Comparison of ENCODE assay signal across 19 cellular contexts in the genomic region with DNA sequence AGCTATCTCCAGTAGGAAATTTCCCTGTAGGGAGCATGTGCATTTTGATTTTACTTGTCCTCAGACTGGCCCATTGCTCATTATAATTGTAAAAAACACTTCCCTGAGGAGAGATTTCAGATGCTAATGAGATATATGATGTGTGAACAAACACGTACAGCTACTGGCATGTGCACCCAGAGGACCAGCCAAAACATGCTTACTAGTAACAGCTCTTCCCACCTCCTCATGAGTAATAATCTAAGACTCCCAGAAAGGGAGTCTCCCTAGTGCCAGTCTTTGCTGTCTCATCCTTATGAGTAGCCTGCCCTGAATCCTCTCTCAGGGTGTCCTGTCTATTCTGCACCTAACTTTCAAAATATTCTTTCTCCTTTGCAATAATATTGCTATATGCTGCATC. TPM values are rescaled to one million over a fixed set of nuclear protein-coding genes. Genes with fewer than 3 reads are reported as not detected.
A peak's percentile ranks its signal among the peaks of the same experiment; 100 is the strongest.
DNase-seq lines count a peak whose midpoint lies in the region; ATAC-seq, FAIRE-seq and TF ChIP-seq lines count a peak whose summit lies in the region.
"Had no signal": no experiment of that assay in that cellular context is flagged by ENCODE, and none has a peak within 500 bp of the region (broad histone marks: within the 10 kb centered on the region; RNA-seq: fewer than 3 reads in every experiment).

No MANE protein-coding gene starts in this region.

- H3K27ac ChIP-seq in astrocyte (ENCODE audit: low read depth, low read length), result no peak overlapping the region
- H3K27ac ChIP-seq in keratinocyte (ENCODE audit: control insufficient read depth, insufficient read depth, low read length), result peak overlapping the region; percentile 78
- H3K27ac ChIP-seq in gastrocnemius medialis, result no peak overlapping the region
- H3K27ac ChIP-seq: prostate gland had no signal

- in situ Hi-C loops in gastrocnemius medialis (cut with MboI; ENCODE audit: low sequenced_read_pairs in 4 of 4), result no loop called here

- H4K20me1 ChIP-seq in astrocyte (ENCODE audit: insufficient read depth, low read length) (no peaks in the 10 kb centered on the region), keratinocyte (ENCODE audit: control insufficient read depth, extremely low read depth, insufficient read depth, low read length) (no peaks in the 10 kb centered on the region)

- H3K4me1 ChIP-seq in astrocyte (ENCODE audit: insufficient read depth, low read length), result peaks cover 23% of the 10 kb centered on the region
- H3K4me1 ChIP-seq in keratinocyte (ENCODE audit: control insufficient read depth, extremely low read depth, insufficient read depth, low read length), result peaks cover 22% of the 10 kb centered on the region
- H3K4me1 ChIP-seq in gastrocnemius medialis, result no peaks in the 10 kb centered on the region
- H3K4me1 ChIP-seq: prostate gland had no signal

- H3K79me2 ChIP-seq in astrocyte (ENCODE audit: insufficient read depth, low read length) (no peaks in the 10 kb centered on the region), keratinocyte (ENCODE audit: control insufficient read depth, insufficient read depth, low read length) (no peaks in the 10 kb centered on the region)

- intact Hi-C loops in Right ventricle myocardium superior (cut with DNase I), result no loop called here
- intact Hi-C loops in gastrocnemius medialis (cut with DNase I; ENCODE audit: low total_unique reads), result no loop called here

- no peak for TF ChIP-seq CTCF in astrocyte (IDR thresholded peaks at IDR 0.05; ENCODE audit: insufficient read depth, low read depth, low read length)
- TF ChIP-seq CTCF in keratinocyte (optimal IDR thresholded peaks at IDR 0.05 in 1 of 3, IDR thresholded peaks at IDR 0.05 in 1 of 3, conservative IDR thresholded peaks at IDR 0.05 in 1 of 3; ENCODE audit: extremely low read depth in 1 of 3, insufficient read depth in 2 of 3, low read length in 3 of 3), result no peak
- no peak for TF ChIP-seq CTCF in gastrocnemius medialis (IDR thresholded peaks at IDR 0.05 in 4 of 5, conservative IDR thresholded peaks at IDR 0.05 in 1 of 5)

- no peaks in the 10 kb centered on the region for H3K36me3 ChIP-seq in astrocyte (ENCODE audit: insufficient read depth, low read length)
- H3K36me3 ChIP-seq in keratinocyte (ENCODE audit: control insufficient read depth in 2 of 2, extremely low read depth in 1 of 2, insufficient read depth in 2 of 2, low read length in 2 of 2), result no peaks in the 10 kb centered on the region
- H3K36me3 ChIP-seq in gastrocnemius medialis, result no peaks in the 10 kb centered on the region
- H3K36me3 ChIP-seq: prostate gland had no signal

- H3K27me3 ChIP-seq in astrocyte (ENCODE audit: insufficient read depth, low read length) (no peaks in the 10 kb centered on the region), keratinocyte (ENCODE audit: control insufficient read depth, extremely low read depth, insufficient read depth, low read length) (no peaks in the 10 kb centered on the region), gastrocnemius medialis (no peaks in the 10 kb centered on the region)

- H3K4me3 Mint-ChIP-seq in astrocyte (ENCODE audit: unreplicated experiment), result no peak overlapping the region
- H3K4me3 Mint-ChIP-seq: CD4-positive, alpha-beta T cell; memory B cell had no signal

- H3K4me3 ChIP-seq in astrocyte (ENCODE audit: insufficient read depth, low read depth, low read length) (no peak overlapping the region), keratinocyte (ENCODE audit: control insufficient read depth in 2 of 3, extremely low read depth in 1 of 3, insufficient read depth in 2 of 3, low read depth in 1 of 3, low read length in 3 of 3) (peak overlapping the region in 1 of 3 experiments; percentile 18), gastrocnemius medialis (no peak overlapping the region)
- H3K4me3 ChIP-seq: prostate gland had no signal

- FAIRE-seq in astrocyte (lab: Jason Lieb, UNC), result peak; percentile 81
- peak; percentile 97 for FAIRE-seq in keratinocyte (lab: Jason Lieb, UNC)
- FAIRE-seq: TTC549 had no signal

- no peak for ATAC-seq in Right ventricle myocardium superior (ENCODE audit: poor library complexity)
- no peak for ATAC-seq in gastrocnemius medialis
- ATAC-seq in GM19455 (IDR thresholded peaks at IDR 0.05; ENCODE audit: unreplicated experiment), result no peak

- H3K9me3 ChIP-seq in astrocyte (ENCODE audit: insufficient read depth, low read depth, low read length) (no peaks in the 10 kb centered on the region), keratinocyte (ENCODE audit: control insufficient read depth, low read depth, low read length) (no peaks in the 10 kb centered on the region), gastrocnemius medialis (no peaks in the 10 kb centered on the region)
- H3K9me3 ChIP-seq: prostate gland had no signal

- no peak overlapping the region for H3K4me2 ChIP-seq in astrocyte (ENCODE audit: low read length)
- peak overlapping the region; percentile 61 for H3K4me2 ChIP-seq in keratinocyte (ENCODE audit: control insufficient read depth, extremely low read depth, insufficient read depth, low read depth, low read length)

- H3K27me3 Mint-ChIP-seq in astrocyte (ENCODE audit: low read depth, unreplicated experiment), result no peaks in the 10 kb centered on the region

- H3K36me3 Mint-ChIP-seq in astrocyte (ENCODE audit: low read depth, unreplicated experiment), result no peaks in the 10 kb centered on the region
- H3K36me3 Mint-ChIP-seq: memory B cell had no signal

- H3K9me1 ChIP-seq in keratinocyte (ENCODE audit: control insufficient read depth, extremely low read depth, insufficient read depth, low read length), result no peaks in the 10 kb centered on the region

- no peak overlapping the region for H2AFZ ChIP-seq in astrocyte (ENCODE audit: low read depth, low read length)
- H2AFZ ChIP-seq in keratinocyte (ENCODE audit: control insufficient read depth, low read length), result peak overlapping the region; percentile 61

- peaks cover 23% of the 10 kb centered on the region for H3K4me1 Mint-ChIP-seq in astrocyte (ENCODE audit: low read depth, unreplicated experiment)
- H3K4me1 Mint-ChIP-seq: memory B cell had no signal

- no peaks in the 10 kb centered on the region for H3K9me3 Mint-ChIP-seq in astrocyte (ENCODE audit: unreplicated experiment)
- H3K9me3 Mint-ChIP-seq: CD4-positive, alpha-beta T cell had no signal

- dilution Hi-C loops in keratinocyte (cut with MboI; ENCODE audit: extremely low pct_ligation_motif_present, low sequenced_read_pairs), result no loop called here

- no peak overlapping the region for H3K9ac ChIP-seq in astrocyte (ENCODE audit: low read length)
- H3K9ac ChIP-seq in keratinocyte (ENCODE audit: control insufficient read depth, extremely low read depth, insufficient read depth, low read length), result peak overlapping the region; percentile 42

- TF ChIP-seq POLR2A in gastrocnemius medialis (IDR thresholded peaks at IDR 0.05), result no peak

- DNase-seq in AG08395 (ENCODE audit: low spot score) (peak; percentile 63), HT1080 (ENCODE audit: low read depth) (peak; percentile 78), astrocyte (ENCODE audit: low read depth) (peak; percentile 82), keratinocyte (ENCODE audit: low read depth, low spot score) (peak; percentile 58), KG1 (lab: John Stamatoyannopoulos, UW) (no peak), Right ventricle myocardium superior (no peak), gastrocnemius medialis (no peak)
- DNase-seq: activated CD8-positive, alpha-beta memory T cell treated with anti-CD3 and anti-CD28 coated beads, Interleukin-2, amount 50 U/mL, for 4 hours; amniotic stem cell; CD4-positive, alpha-beta T cell; effector CD4-positive, alpha-beta T cell; NCI-H1048; NCI-H510A; stimulated activated CD4-positive, alpha-beta T cell treated with anti-CD3 and anti-CD28 coated beads, Interleukin-1b, Interleukin-23, amount 100 ng/mL, for 48 hours; stimulated activated naive CD4-positive, alpha-beta T cell treated with Interleukin-2 at 50 U/mL for 16 hours had no signal

- peak overlapping the region; percentile 31 for H3K27ac Mint-ChIP-seq in astrocyte (ENCODE audit: unreplicated experiment)
- H3K27ac Mint-ChIP-seq: CD4-positive, alpha-beta T cell; memory B cell had no signal

RNA-seq across cellular contexts. Expression of gene FBXO22, which starts 43.4 kb away (rescaled TPM):
- total RNA-seq in HT1080 (2014; rRNA removed; shearing (Covaris generic)), result 71.8 and 78.6 TPM in 2 replicates
- 58.9 and 61.0 TPM in 2 replicates for polyA plus RNA-seq in HT1080 (2015; cell fraction: cytosol; rRNA removed)
- polyA plus RNA-seq in HT1080 (2015; cell fraction: nucleus; rRNA removed), result 63.3 and 75.1 TPM in 2 replicates
- total RNA-seq in astrocyte, result 69.1 and 76.5 TPM in 2 replicates
- 31.4 to 68.5 TPM (median 56.4 TPM) in 3 replicates for polyA plus RNA-seq in keratinocyte
- 12.3 TPM for polyA plus RNA-seq in keratinocyte (2011; ENCODE audit: low read depth)
- polyA plus RNA-seq in keratinocyte (2011; cell fraction: cytosol; rRNA removed), result 28.2 and 52.7 TPM in 2 replicates
- 28.9 and 34.8 TPM in 2 replicates for polyA plus RNA-seq in keratinocyte (2011; cell fraction: nucleus; rRNA removed)
- polyA plus RNA-seq in keratinocyte (2012; ENCODE audit: low replicate concordance), result 47.3 and 55.9 TPM in 2 replicates
- polyA minus RNA-seq in keratinocyte, result 26.6 to 43.2 TPM (median 38.8 TPM) in 3 replicates
- polyA minus RNA-seq in keratinocyte (2011; cell fraction: cytosol; rRNA and poly(A)+ RNA removed), result 62.2 TPM
- polyA minus RNA-seq in keratinocyte (2011; cell fraction: nucleus; rRNA and poly(A)+ RNA removed), result 24.4 and 30.3 TPM in 2 replicates
- 19.3 TPM for total RNA-seq in Right ventricle myocardium superior
- total RNA-seq in gastrocnemius medialis, result 10 to 100 TPM; 12.3 to 13.9 (median 13.0) TPM

Comparison
In these comparisons a context has a peak if more than half of its experiments do, and no peak if none do; other contexts are left out.
1. DNase-seq: peak in AG08395 (single experiment), HT1080 (single experiment), astrocyte (single experiment) and keratinocyte (single experiment); none in KG1 (single experiment), Right ventricle myocardium superior (single experiment) and gastrocnemius medialis (0 of 2).